Comparison of ENCODE assay signal across 8 cellular contexts in genomic region chr10:87093461-87094372, GRCh38. TPM values are rescaled to one million over a fixed set of nuclear protein-coding genes. Genes with fewer than 3 reads are reported as not detected.
A peak's percentile ranks its signal among the peaks of the same experiment; 100 is the strongest.
DNase-seq lines count a peak whose midpoint lies in the region; ATAC-seq and TF ChIP-seq lines count a peak whose summit lies in the region.

No MANE protein-coding gene starts in this region.

- H3K4me3 Mint-ChIP-seq in activated CD8-positive, alpha-beta T cell treated with anti-CD3 and anti-CD28 coated beads for 36 hours, result peak overlapping the region; percentile 96

- H3K4me1 Mint-ChIP-seq in activated CD8-positive, alpha-beta T cell treated with anti-CD3 and anti-CD28 coated beads for 36 hours (ENCODE audit: low read depth), result peaks cover 52% of the 10 kb centered on the region

- CTCF ChIA-PET in activated CD8-positive, alpha-beta T cell treated with anti-CD3 and anti-CD28 coated beads for 36 hours (lab: Charles Lee), result interaction anchor here (1.0 to 1.2 kb wide), 3 partner anchors 9 to 155 kb away, joined by 3 read pairs; no protein-coding TSS in a partner anchor

- DNase-seq in DMS153 (lab: John Stamatoyannopoulos, UW) (peak; percentile 8), DMS153 treated with DMSO at 0.1 percent for 48 hours (lab: John Stamatoyannopoulos, UW; ENCODE audit: unreplicated experiment) (no peak), HFF-Myc (ENCODE audit: extremely low read depth, low read depth) (no peak), NAMALWA (ENCODE audit: low spot score) (peak; percentile 75), lung microvascular endothelial cell (ENCODE audit: low read depth in 2 of 2) (peak; percentile 49 to 65)
- DNase-seq in activated CD8-positive, alpha-beta T cell treated with anti-CD3 and anti-CD28 coated beads for 36 hours, result peak; percentile 92
- peak; percentile 55 for DNase-seq in effector CD4-positive, alpha-beta T cell
- DNase-seq in stimulated activated CD4-positive, alpha-beta T cell treated with anti-CD3 and anti-CD28 coated beads, TNF-alpha, amount 100 ng/mL, for 48 hours (ENCODE audit: low read depth in 3 of 3), result peak; percentile 53 to 72 (median 71)

- H3K4me3 ChIP-seq in HFF-Myc (replicated peaks; ENCODE audit: low read depth, low read length), result peak overlapping the region; percentile 80

- H3K27ac Mint-ChIP-seq in activated CD8-positive, alpha-beta T cell treated with anti-CD3 and anti-CD28 coated beads for 36 hours, result peak overlapping the region; percentile 96

- no peaks in the 10 kb centered on the region for H3K9me3 Mint-ChIP-seq in activated CD8-positive, alpha-beta T cell treated with anti-CD3 and anti-CD28 coated beads for 36 hours

- H3K27me3 Mint-ChIP-seq in activated CD8-positive, alpha-beta T cell treated with anti-CD3 and anti-CD28 coated beads for 36 hours, result no peaks in the 10 kb centered on the region

- POLR2A ChIA-PET in activated CD8-positive, alpha-beta T cell treated with anti-CD3 and anti-CD28 coated beads for 36 hours (lab: Charles Lee), result interaction anchor here (0.8 to 1.1 kb wide), 4 partner anchors 9 to 155 kb away, joined by 3 to 4 read pairs (median 4); no protein-coding TSS in a partner anchor

- ATAC-seq in activated CD8-positive, alpha-beta T cell treated with anti-CD3 and anti-CD28 coated beads for 36 hours, result peak; percentile 41

- peaks cover 40% of the 10 kb centered on the region for H3K36me3 Mint-ChIP-seq in activated CD8-positive, alpha-beta T cell treated with anti-CD3 and anti-CD28 coated beads for 36 hours (ENCODE audit: low read depth)

- no peak for TF ChIP-seq CTCF in HFF-Myc (IDR thresholded peaks at IDR 0.05; ENCODE audit: low read depth, low read length, missing control alignments)
- TF ChIP-seq CTCF in activated CD8-positive, alpha-beta T cell treated with anti-CD3 and anti-CD28 coated beads for 36 hours (IDR thresholded peaks at IDR 0.05), result no peak

- intact Hi-C loops in activated CD8-positive, alpha-beta T cell treated with anti-CD3 and anti-CD28 coated beads for 36 hours (cut with micrococcal nuclease), result no loop called here

RNA-seq across cellular contexts. Expression of gene GLUD1, which starts 0.9 kb away (rescaled TPM):
- 100 to 1,000 TPM in 1 of 2 experiments, 10 to 100 TPM in 1; 94.2 to 101 TPM for total RNA-seq in activated CD8-positive, alpha-beta T cell treated with anti-CD3 and anti-CD28 coated beads for 36 hours
- total RNA-seq in lung microvascular endothelial cell, result 141 and 146 TPM in 2 replicates

RNA-seq across cellular contexts. Expression of gene SHLD2, which starts 1.3 kb away (rescaled TPM):
- 10 to 100 TPM; 32.3 to 33.1 TPM for total RNA-seq in activated CD8-positive, alpha-beta T cell treated with anti-CD3 and anti-CD28 coated beads for 36 hours
- 14.6 and 19.2 TPM in 2 replicates for total RNA-seq in lung microvascular endothelial cell

Comparison
In these comparisons a context has a peak if more than half of its experiments do, and no peak if none do; other contexts are left out.
1. DNase-seq: peak in DMS153 (single experiment), NAMALWA (single experiment), activated CD8-positive, alpha-beta T cell treated with anti-CD3 and anti-CD28 coated beads for 36 hours (single experiment), effector CD4-positive, alpha-beta T cell (single experiment), lung microvascular endothelial cell (2 of 2) and stimulated activated CD4-positive, alpha-beta T cell treated with anti-CD3 and anti-CD28 coated beads, TNF-alpha, amount 100 ng/mL, for 48 hours (3 of 3); none in DMS153 treated with DMSO at 0.1 percent for 48 hours (single experiment) and HFF-Myc (single experiment).